In the genomic region with DNA sequence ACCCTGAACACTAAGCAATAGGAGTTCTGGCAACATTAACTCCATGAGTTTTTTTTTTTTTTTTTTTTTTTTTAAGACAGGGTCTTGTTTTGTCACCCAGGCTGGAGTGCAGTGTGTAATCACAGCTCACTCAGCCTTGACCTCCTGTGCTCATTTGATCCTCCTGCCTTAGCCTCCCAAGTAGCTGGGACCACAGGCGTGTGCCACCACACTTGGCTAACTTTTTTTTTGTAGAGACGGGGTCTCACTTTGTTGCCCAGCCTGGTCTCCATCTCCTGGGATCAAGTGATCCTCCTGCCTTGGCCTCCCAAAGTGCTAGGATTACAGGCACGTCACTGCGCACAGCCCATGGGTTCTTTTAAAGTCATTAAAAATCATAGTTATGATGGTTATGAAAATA, we compare ENCODE assay signal across 16 cellular contexts. TPM values are rescaled to one million over a fixed set of nuclear protein-coding genes. Genes with fewer than 3 reads are reported as not detected.
DNase-seq lines count a peak whose midpoint lies in the region; ATAC-seq and TF ChIP-seq lines count a peak whose summit lies in the region.
"Had no signal": no experiment of that assay in that cellular context is flagged by ENCODE, and none has a peak within 500 bp of the region (broad histone marks: within the 10 kb centered on the region; RNA-seq: fewer than 3 reads in every experiment).

No MANE protein-coding gene starts in this region.

- no peak overlapping the region for H2AFZ ChIP-seq in Loucy (ENCODE audit: low read length)

- peaks cover 100% of the 10 kb centered on the region for H3K79me2 ChIP-seq in Loucy (ENCODE audit: insufficient read depth, low read length)

- DNase-seq in activated CD4-positive, alpha-beta T cell treated with anti-CD3 and anti-CD28 coated beads, Interleukin-2, amount 10 ng/mL, durations not matched to agents 24 days and 14 days = no peak
- no peak for DNase-seq in activated CD4-positive, alpha-beta T cell treated with anti-CD3 and anti-CD28 coated beads for 48 hours
- no peak for DNase-seq in activated naive CD4-positive, alpha-beta T cell treated with anti-CD3 and anti-CD28 coated beads, Interleukin-2, amount 50 U/mL, for 72 hours (ENCODE audit: low spot score in 2 of 2)
- DNase-seq in stimulated activated effector memory CD8-positive, alpha-beta T cell treated with anti-CD3 and anti-CD28 coated beads, Interleukin-12 subunit alpha, Interleukin-12 subunit beta, amount 100 ng/mL, for 72 hours (ENCODE audit: low spot score in 2 of 2) = no peak
- DNase-seq: dorsolateral prefrontal cortex, GOT3, mammary epithelial cell, NCI-H2081 treated with DMSO at 0.1 percent for 48 hours, NCI-H774, Right ventricle myocardium superior, tibial artery had no signal

- TF ChIP-seq CTCF in Loucy (conservative IDR thresholded peaks at IDR 0.05; ENCODE audit: low read length) = no peak

- H3K36me3 ChIP-seq in Loucy (ENCODE audit: insufficient read depth, low read length) = peaks cover 40% of the 10 kb centered on the region
- H3K36me3 ChIP-seq: tibial artery had no signal

- H3K4me1 ChIP-seq in Loucy (ENCODE audit: insufficient read depth, low read length, poor library complexity, severe bottlenecking) = peaks cover 32% of the 10 kb centered on the region
- H3K4me1 ChIP-seq: tibial artery had no signal

- peak overlapping the region; percentile 93 for H3K4me3 Mint-ChIP-seq in activated CD4-positive, alpha-beta T cell treated with anti-CD3 and anti-CD28 coated beads, Interleukin-2, amount 10 ng/mL, durations not matched to agents 24 days and 14 days
- peak overlapping the region; percentile 96 for H3K4me3 Mint-ChIP-seq in stimulated activated effector memory CD8-positive, alpha-beta T cell treated with anti-CD3 and anti-CD28 coated beads, Interleukin-12 subunit alpha, Interleukin-12 subunit beta, amount 100 ng/mL, for 72 hours

- no peak for ATAC-seq in activated naive CD4-positive, alpha-beta T cell treated with anti-CD3 and anti-CD28 coated beads, Interleukin-2, amount 50 U/mL, for 72 hours
- ATAC-seq in stimulated activated effector memory CD8-positive, alpha-beta T cell treated with anti-CD3 and anti-CD28 coated beads, Interleukin-12 subunit alpha, Interleukin-12 subunit beta, amount 100 ng/mL, for 72 hours = no peak
- ATAC-seq in GM21381 (IDR thresholded peaks at IDR 0.05; ENCODE audit: unreplicated experiment) = no peak
- no peak for ATAC-seq in GM19397 (IDR thresholded peaks at IDR 0.05; ENCODE audit: unreplicated experiment)
- ATAC-seq in HG03469 (IDR thresholded peaks at IDR 0.05; ENCODE audit: unreplicated experiment) = no peak

- peaks cover 28% of the 10 kb centered on the region for H3F3A ChIP-seq in Loucy (ENCODE audit: low read depth)

- peaks cover 68% of the 10 kb centered on the region for H3K36me3 Mint-ChIP-seq in activated CD4-positive, alpha-beta T cell treated with anti-CD3 and anti-CD28 coated beads, Interleukin-2, amount 10 ng/mL, durations not matched to agents 24 days and 14 days (ENCODE audit: low read depth)
- peaks cover 60 to 75% of the 10 kb centered on the region in 2 donors for H3K36me3 Mint-ChIP-seq in activated naive CD4-positive, alpha-beta T cell treated with anti-CD3 and anti-CD28 coated beads, Interleukin-2, amount 50 U/mL, for 72 hours
- peaks cover 100% of the 10 kb centered on the region for H3K36me3 Mint-ChIP-seq in stimulated activated effector memory CD8-positive, alpha-beta T cell treated with anti-CD3 and anti-CD28 coated beads, Interleukin-12 subunit alpha, Interleukin-12 subunit beta, amount 100 ng/mL, for 72 hours

- no peaks in the 10 kb centered on the region for H3K27me3 Mint-ChIP-seq in activated CD4-positive, alpha-beta T cell treated with anti-CD3 and anti-CD28 coated beads, Interleukin-2, amount 10 ng/mL, durations not matched to agents 24 days and 14 days

- peaks cover 46% of the 10 kb centered on the region for H3K4me1 Mint-ChIP-seq in activated CD4-positive, alpha-beta T cell treated with anti-CD3 and anti-CD28 coated beads, Interleukin-2, amount 10 ng/mL, durations not matched to agents 24 days and 14 days
- H3K4me1 Mint-ChIP-seq in stimulated activated effector memory CD8-positive, alpha-beta T cell treated with anti-CD3 and anti-CD28 coated beads, Interleukin-12 subunit alpha, Interleukin-12 subunit beta, amount 100 ng/mL, for 72 hours = peaks cover 51% of the 10 kb centered on the region

- H3K9me2 ChIP-seq in Loucy (replicated peaks; ENCODE audit: low read depth, low read length) = no peaks in the 10 kb centered on the region

- peak overlapping the region; percentile 96 for H3K4me2 ChIP-seq in Loucy (ENCODE audit: low read depth, low read length, poor library complexity, severe bottlenecking)

- peaks cover 86% of the 10 kb centered on the region for H4K20me1 ChIP-seq in Loucy (ENCODE audit: insufficient read depth, low read length, poor library complexity, severe bottlenecking)

- H3K27ac Mint-ChIP-seq in activated CD4-positive, alpha-beta T cell treated with anti-CD3 and anti-CD28 coated beads, Interleukin-2, amount 10 ng/mL, durations not matched to agents 24 days and 14 days = peak overlapping the region; percentile 94
- H3K27ac Mint-ChIP-seq in activated naive CD4-positive, alpha-beta T cell treated with anti-CD3 and anti-CD28 coated beads, Interleukin-2, amount 50 U/mL, for 72 hours = peak overlapping the region; percentile 98 to 100
- H3K27ac Mint-ChIP-seq in stimulated activated effector memory CD8-positive, alpha-beta T cell treated with anti-CD3 and anti-CD28 coated beads, Interleukin-12 subunit alpha, Interleukin-12 subunit beta, amount 100 ng/mL, for 72 hours = peak overlapping the region; percentile 98

- H3K4me3 ChIP-seq in Loucy (ENCODE audit: low read length, poor library complexity, severe bottlenecking) = peak overlapping the region; percentile 96
- H3K4me3 ChIP-seq: tibial artery had no signal

- H3K9me3 Mint-ChIP-seq in activated CD4-positive, alpha-beta T cell treated with anti-CD3 and anti-CD28 coated beads, Interleukin-2, amount 10 ng/mL, durations not matched to agents 24 days and 14 days = no peaks in the 10 kb centered on the region
- H3K9me3 Mint-ChIP-seq in activated naive CD4-positive, alpha-beta T cell treated with anti-CD3 and anti-CD28 coated beads, Interleukin-2, amount 50 U/mL, for 72 hours = no peaks in the 10 kb centered on the region
- no peaks in the 10 kb centered on the region for H3K9me3 Mint-ChIP-seq in stimulated activated effector memory CD8-positive, alpha-beta T cell treated with anti-CD3 and anti-CD28 coated beads, Interleukin-12 subunit alpha, Interleukin-12 subunit beta, amount 100 ng/mL, for 72 hours

- intact Hi-C loops in activated CD4-positive, alpha-beta T cell treated with anti-CD3 and anti-CD28 coated beads, Interleukin-2, amount 10 ng/mL, durations not matched to agents 24 days and 14 days (cut with micrococcal nuclease) = loop anchor here (1.0 to 10.0 kb wide), 4 partner anchors 107 to 520 kb away; a partner anchor contains a TSS

- H3K9ac ChIP-seq in Loucy (ENCODE audit: low read depth, low read length, poor library complexity, severe bottlenecking) = peak overlapping the region; percentile 96

- no peaks in the 10 kb centered on the region for H3K9me3 ChIP-seq in Loucy (ENCODE audit: insufficient read depth, low read depth, low read length)
- H3K9me3 ChIP-seq: tibial artery had no signal

- H3K27me3 ChIP-seq in Loucy (ENCODE audit: insufficient read depth, low read length, poor library complexity, severe bottlenecking) = peaks cover 11% of the 10 kb centered on the region
- H3K27me3 ChIP-seq: tibial artery had no signal

RNA-seq across cellular contexts. Expression of a gene that starts 5.1 kb away (rescaled TPM):
- 98.1 and 107 TPM in 2 replicates for total RNA-seq in activated CD4-positive, alpha-beta T cell treated with anti-CD3 and anti-CD28 coated beads, Interleukin-2, amount 10 ng/mL, durations not matched to agents 24 days and 14 days
- 10 to 100 TPM; 81.2 to 82.9 TPM for total RNA-seq in activated naive CD4-positive, alpha-beta T cell treated with anti-CD3 and anti-CD28 coated beads, Interleukin-2, amount 50 U/mL, for 72 hours
- total RNA-seq: M059J, mammary epithelial cell had no signal
